Comparison of ENCODE assay signal across 7 cellular contexts in the genomic region with DNA sequence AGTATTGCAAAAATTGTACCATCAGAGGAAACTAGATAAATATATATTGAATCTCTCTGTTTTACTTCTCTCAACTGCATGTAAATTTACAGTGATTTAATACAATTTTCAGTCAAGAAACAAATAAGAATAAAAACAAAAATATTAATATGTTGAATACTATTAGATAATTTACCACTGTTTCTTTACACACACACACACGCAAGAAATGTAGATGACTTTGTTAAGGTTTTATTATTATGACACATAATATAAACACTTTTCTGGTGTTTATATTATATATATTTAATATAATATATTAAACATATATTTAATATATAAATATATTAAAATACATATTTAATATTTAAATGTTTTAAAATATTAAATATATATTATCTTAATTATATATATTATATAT.
"Had no signal": no experiment of that assay in that cellular context is flagged by ENCODE, and none has a peak within 500 bp of the region (broad histone marks: within the 10 kb centered on the region; RNA-seq: fewer than 3 reads in every experiment).

No MANE protein-coding gene starts in this region.

- H3K27me3 Mint-ChIP-seq: IgD-negative memory B cell had no signal

- DNase-seq: GM23248, GOT3, H7, HFFc6 had no signal

- H3K27ac Mint-ChIP-seq: HFFc6, IgD-negative memory B cell had no signal

- H3K4me1 Mint-ChIP-seq: IgD-negative memory B cell had no signal

- ATAC-seq: HCT116, HepG2 had no signal

- H3K4me3 Mint-ChIP-seq: HFFc6, IgD-negative memory B cell had no signal
